ENCODE assay signal across 16 cellular contexts in the genomic region with DNA sequence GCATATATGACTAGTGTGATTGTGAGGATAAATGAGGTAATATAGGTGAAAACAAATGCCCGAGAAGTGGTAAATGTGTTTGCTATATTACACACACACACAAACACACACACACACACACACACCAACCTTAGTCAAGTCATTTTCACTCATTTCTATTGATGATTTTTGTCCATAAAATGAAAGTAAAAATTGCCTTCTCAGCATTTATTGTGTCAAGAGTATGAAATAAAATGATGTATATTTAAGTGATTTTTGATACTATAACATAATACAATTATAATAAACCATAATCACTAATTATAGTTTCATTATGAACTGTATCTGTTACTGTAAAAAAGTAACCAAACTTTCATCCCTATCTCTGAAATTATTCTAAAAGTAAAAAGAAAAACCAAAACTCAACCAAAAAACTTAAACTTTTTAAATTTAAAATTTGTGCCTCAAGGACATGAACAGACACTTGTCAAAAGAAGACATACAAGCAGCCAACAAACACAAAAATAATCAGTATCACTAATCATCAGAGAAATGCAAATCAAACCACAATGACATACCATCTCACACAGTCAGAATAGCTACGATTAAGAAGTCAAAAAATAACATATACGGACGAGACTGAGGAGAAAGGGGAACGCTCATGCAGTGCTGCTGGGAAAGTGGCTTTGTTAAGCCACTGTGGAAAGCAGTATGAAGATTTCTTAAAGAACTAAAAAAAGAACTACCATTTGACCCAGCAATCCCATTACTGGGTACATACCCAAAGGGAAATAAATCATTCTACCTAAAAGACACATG.
DNase-seq lines count a peak whose midpoint lies in the region; ATAC-seq, FAIRE-seq and TF ChIP-seq lines count a peak whose summit lies in the region.
"Had no signal": no experiment of that assay in that cellular context is flagged by ENCODE, and none has a peak within 500 bp of the region (broad histone marks: within the 10 kb centered on the region; RNA-seq: fewer than 3 reads in every experiment).

No MANE protein-coding gene starts in this region.

- no peak for ATAC-seq in A549
- no peak for ATAC-seq in pancreas
- ATAC-seq in CD8-positive, alpha-beta T cell = no peak
- no peak for ATAC-seq in HG02852 (IDR thresholded peaks at IDR 0.05; ENCODE audit: unreplicated experiment)

- peaks cover 4% of the 10 kb centered on the region for H3K9me3 Mint-ChIP-seq in CD8-positive, alpha-beta T cell

- TF ChIP-seq POLR2A in A549 (IDR thresholded peaks at IDR 0.05; ENCODE audit: low read length) = no peak

- FAIRE-seq in A549 (lab: Jason Lieb, UNC) (no peak), pancreas (lab: Jason Lieb, UNC) (peak; percentile 41)
- FAIRE-seq: H54 had no signal

- POLR2A ChIA-PET in A549 (lab: Yijun Ruan, JAX) = no interaction called here
- POLR2A ChIA-PET in CD8-positive, alpha-beta T cell (lab: Charles Lee) = no interaction called here

- H3K4me2 ChIP-seq in A549 = no peak overlapping the region

- H3K36me3 ChIP-seq in brain microvascular endothelial cell (replicated peaks) = no peaks in the 10 kb centered on the region
- no peaks in the 10 kb centered on the region for H3K36me3 ChIP-seq in pancreas
- no peaks in the 10 kb centered on the region for H3K36me3 ChIP-seq in CD8-positive, alpha-beta T cell (ENCODE audit: insufficient read depth, low read length)
- H3K36me3 ChIP-seq: BE2C had no signal

- H3K4me1 ChIP-seq in A549 (no peaks in the 10 kb centered on the region), pancreas (no peaks in the 10 kb centered on the region)
- no peaks in the 10 kb centered on the region for H3K4me1 ChIP-seq in CD8-positive, alpha-beta T cell (ENCODE audit: insufficient read depth, low read length)
- H3K4me1 ChIP-seq: BE2C had no signal

- no peaks in the 10 kb centered on the region for H3K27me3 Mint-ChIP-seq in CD8-positive, alpha-beta T cell (ENCODE audit: low read depth)

- H3K4me3 ChIP-seq in A549 = no peak overlapping the region
- no peak overlapping the region for H3K4me3 ChIP-seq in brain microvascular endothelial cell (ENCODE audit: low read depth, low read length)
- no peak overlapping the region for H3K4me3 ChIP-seq in pancreas
- H3K4me3 ChIP-seq in CD8-positive, alpha-beta T cell (ENCODE audit: low read depth, low read length) = no peak overlapping the region

- no peaks in the 10 kb centered on the region for H3K36me3 Mint-ChIP-seq in CD8-positive, alpha-beta T cell

- WGBS in A549 (ENCODE audit: missing lambda C conversion rate) = 27% methylated on average over 5 of the region's 5 CpGs
- 62 to 71% methylated on average over 5 of the region's 5 CpGs for WGBS in pancreas, 2 donors

- no peaks in the 10 kb centered on the region for H3K27me3 ChIP-seq in brain microvascular endothelial cell (replicated peaks)
- H3K27me3 ChIP-seq in pancreas = no peaks in the 10 kb centered on the region
- H3K27me3 ChIP-seq in CD8-positive, alpha-beta T cell (ENCODE audit: insufficient read depth, low read length) = no peaks in the 10 kb centered on the region
- H3K27me3 ChIP-seq: BE2C had no signal

- H3K4me3 Mint-ChIP-seq in CD8-positive, alpha-beta T cell = no peak overlapping the region

- no peak for TF ChIP-seq EP300 in A549 (IDR thresholded peaks at IDR 0.05)

- TF ChIP-seq CTCF in A549 (IDR thresholded peaks at IDR 0.05) = no peak
- TF ChIP-seq CTCF in brain microvascular endothelial cell (IDR thresholded peaks at IDR 0.05; ENCODE audit: low read depth, low read length, missing control alignments) = no peak
- TF ChIP-seq CTCF in pancreas (IDR thresholded peaks at IDR 0.05) = no peak
- no peak for TF ChIP-seq CTCF in CD8-positive, alpha-beta T cell (IDR thresholded peaks at IDR 0.05)

- H3K9me3 ChIP-seq in A549 (no peaks in the 10 kb centered on the region), pancreas (no peaks in the 10 kb centered on the region)
- no peaks in the 10 kb centered on the region for H3K9me3 ChIP-seq in CD8-positive, alpha-beta T cell (ENCODE audit: low read length)
- H3K9me3 ChIP-seq: BE2C had no signal

- in situ Hi-C loops in brain microvascular endothelial cell (cut with HindIII; ENCODE audit: low pct_ligation_motif_present, low sequenced_read_pairs) = no loop called here

- intact Hi-C loops in pancreas (cut with DNase I) = no loop called here
- intact Hi-C loops in CD8-positive, alpha-beta T cell (cut with DNase I, micrococcal nuclease) = loop anchor here in 1 of 2 experiments (2.0 kb wide), 1 partner anchor 19 kb away; no protein-coding TSS in a partner anchor

- no peak for DNase-seq in A549 (ENCODE audit: low read depth in 1 of 2, low spot score in 1 of 2)
- DNase-seq in amniotic epithelial cell (ENCODE audit: low read depth) = peak; percentile 43
- DNase-seq in brain microvascular endothelial cell = peak; percentile 22
- DNase-seq in pancreas = no peak
- no peak for DNase-seq in CD8-positive, alpha-beta T cell
- no peak for DNase-seq in NCI-H1092 treated with DMSO at 0.1 percent for 48 hours (lab: John Stamatoyannopoulos, UW)
- DNase-seq: BE2C, EL, GF-D8, NCI-H1694 treated with DMSO at 0.1 percent for 48 hours, NCI-H2081 treated with DMSO at 0.1 percent for 48 hours, NCI-H2171 treated with DMSO at 0.1 percent for 48 hours, NCI-H526, Right ventricle myocardium superior had no signal

- H3K4me1 Mint-ChIP-seq in CD8-positive, alpha-beta T cell (ENCODE audit: low read depth) = no peaks in the 10 kb centered on the region

- H3K27ac Mint-ChIP-seq in CD8-positive, alpha-beta T cell = no peak overlapping the region

- TF ChIP-seq RAD21 in A549 (conservative IDR thresholded peaks at IDR 0.05 in 1 of 2, IDR thresholded peaks at IDR 0.05 in 1 of 2) = no peak

- H3K27ac ChIP-seq in A549 = no peak overlapping the region
- no peak overlapping the region for H3K27ac ChIP-seq in brain microvascular endothelial cell
- no peak overlapping the region for H3K27ac ChIP-seq in pancreas
- no peak overlapping the region for H3K27ac ChIP-seq in CD8-positive, alpha-beta T cell (ENCODE audit: low read depth, low read length)

- CTCF ChIA-PET in A549 (lab: Yijun Ruan, JAX) = no interaction called here
- CTCF ChIA-PET in CD8-positive, alpha-beta T cell (lab: Charles Lee) = no interaction called here

TF ChIP-seq in A549, 52 proteins besides CTCF, POLR2A, EP300 and RAD21:
- TF ChIP-seq MAFK (IDR thresholded peaks at IDR 0.05; ENCODE audit: partially characterized antibody) (peak; percentile 84), ZC3H11A (IDR thresholded peaks at IDR 0.05) (no peak)

Comparison
In these comparisons a context has a peak if more than half of its experiments do, and no peak if none do; other contexts are left out.
1. DNase-seq: peak in amniotic epithelial cell (single experiment) and brain microvascular endothelial cell (single experiment); none in A549 (0 of 2), pancreas (0 of 6), CD8-positive, alpha-beta T cell (0 of 7) and NCI-H1092 treated with DMSO at 0.1 percent for 48 hours (single experiment).